ENCODE assay signal across 23 cellular contexts in genomic region chr11:15940462-15941205, GRCh38.
DNase-seq lines count a peak whose midpoint lies in the region; ATAC-seq and TF ChIP-seq lines count a peak whose summit lies in the region.
"Had no signal": no experiment of that assay in that cellular context is flagged by ENCODE, and none has a peak within 500 bp of the region (broad histone marks: within the 10 kb centered on the region; RNA-seq: fewer than 3 reads in every experiment).

No MANE protein-coding gene starts in this region.

- no peak for DNase-seq in mesenchymal stem cell
- no peak for DNase-seq in DMS153 (lab: John Stamatoyannopoulos, UW)
- no peak for DNase-seq in upper lobe of right lung
- DNase-seq in NCI-H128 (lab: John Stamatoyannopoulos, UW; ENCODE audit: unreplicated experiment) = no peak
- DNase-seq: activated naive CD4-positive, alpha-beta T cell treated with anti-CD3 and anti-CD28 coated beads, Interleukin-2, amount 10 ng/mL, durations not matched to agents 7 days and 5 days; activated T-cell treated with anti-CD3 and anti-CD28 coated beads, Interleukin-2, amount 50 U/mL, for 4 hours; foreskin melanocyte; NCI-H1436 treated with DMSO at 0.1 percent for 48 hours; NCI-H524 treated with DMSO at 0.1 percent for 48 hours; stimulated activated CD4-positive, alpha-beta T cell treated with anti-CD3 and anti-CD28 coated beads, Interleukin-1b, Interleukin-23, amount 100 ng/mL, for 48 hours; T1000 had no signal

- H3K9ac ChIP-seq in mesenchymal stem cell (ENCODE audit: low read length) = peak overlapping the region; percentile 16

- no peak overlapping the region for H3K18ac ChIP-seq in mesenchymal stem cell (ENCODE audit: low read depth in 1 of 2, low read length in 2 of 2)

- no peak overlapping the region for H3K4ac ChIP-seq in mesenchymal stem cell (ENCODE audit: low read depth in 1 of 2, low read length in 2 of 2)

- no peak overlapping the region for H2BK15ac ChIP-seq in mesenchymal stem cell (ENCODE audit: low read depth, poor library complexity, severe bottlenecking)

- H2AFZ ChIP-seq in mesenchymal stem cell (ENCODE audit: low read depth, low read length) = no peak overlapping the region

- H3K4me3 ChIP-seq in mesenchymal stem cell (ENCODE audit: insufficient read depth in 1 of 2, low read depth in 1 of 2, low read length in 2 of 2) = no peak overlapping the region
- no peak overlapping the region for H3K4me3 ChIP-seq in upper lobe of right lung
- H3K4me3 ChIP-seq: lung, pancreas, thoracic aorta had no signal

- intact Hi-C loops in upper lobe of right lung (cut with DNase I) = no loop called here

- H3K4me1 ChIP-seq in mesenchymal stem cell (ENCODE audit: control insufficient read depth, insufficient read depth, low read depth, low read length) (peaks cover 3% of the 10 kb centered on the region), upper lobe of right lung (no peaks in the 10 kb centered on the region)
- H3K4me1 ChIP-seq: pancreas had no signal

- H3K14ac ChIP-seq in mesenchymal stem cell (ENCODE audit: low read length in 2 of 2) = no peak overlapping the region

- ATAC-seq in GM18511 (IDR thresholded peaks at IDR 0.05; ENCODE audit: unreplicated experiment) (peak; percentile 38), GM21786 (IDR thresholded peaks at IDR 0.05; ENCODE audit: unreplicated experiment) (peak; percentile 41), HG03442 (IDR thresholded peaks at IDR 0.05; ENCODE audit: unreplicated experiment) (peak; percentile 34), upper lobe of right lung (no peak), GM21723 (IDR thresholded peaks at IDR 0.05; ENCODE audit: unreplicated experiment) (no peak)
- ATAC-seq: activated CD4-positive, CD25-positive, alpha-beta regulatory T cell treated with anti-CD3 and anti-CD28 coated beads, Interleukin-2, amount 50 U/mL, for 24 hours; activated T-cell treated with anti-CD3 and anti-CD28 coated beads, Interleukin-2, amount 50 U/mL, for 4 hours; stimulated activated memory B cell treated with anti-CD40 and anti-IgM and Interleukin-4, amounts not matched to agents 10 μg/mL and 1 μg/mL and 100 μg/mL, for 72 hours had no signal

- no peak overlapping the region for H2AK5ac ChIP-seq in mesenchymal stem cell (ENCODE audit: low read length, severe bottlenecking)

- WGBS in mesenchymal stem cell = 93% methylated on average over 7 of the region's 8 CpGs

- peaks cover 0 to 25% of the 10 kb centered on the region in 2 experiments for H3K27me3 ChIP-seq in mesenchymal stem cell (ENCODE audit: control insufficient read depth in 1 of 2, insufficient read depth in 1 of 2, low read length in 2 of 2)
- H3K27me3 ChIP-seq in upper lobe of right lung = no peaks in the 10 kb centered on the region
- H3K27me3 ChIP-seq: pancreas had no signal

- no peak overlapping the region for H2BK5ac ChIP-seq in mesenchymal stem cell (ENCODE audit: low read depth, low read length, poor library complexity, severe bottlenecking)

- no peak for TF ChIP-seq CTCF in upper lobe of right lung (IDR thresholded peaks at IDR 0.05)

- no peak overlapping the region for H2BK120ac ChIP-seq in mesenchymal stem cell (ENCODE audit: low read depth, low read length)

- no peak overlapping the region for H3K27ac ChIP-seq in mesenchymal stem cell (ENCODE audit: low read length, poor library complexity, severe bottlenecking)
- H3K27ac ChIP-seq in upper lobe of right lung = no peak overlapping the region
- H3K27ac ChIP-seq: C4-2B, HL-60, pancreas, RWPE1, thoracic aorta had no signal

- no peak overlapping the region for H4K91ac ChIP-seq in mesenchymal stem cell (ENCODE audit: low read length)

- H3K23ac ChIP-seq in mesenchymal stem cell (ENCODE audit: low read length in 2 of 2) = no peak overlapping the region

- H3K36me3 ChIP-seq in mesenchymal stem cell (ENCODE audit: control insufficient read depth in 1 of 2, insufficient read depth in 2 of 2, low read depth in 1 of 2, low read length in 2 of 2) = no peaks in the 10 kb centered on the region
- H3K36me3 ChIP-seq in upper lobe of right lung = no peaks in the 10 kb centered on the region
- H3K36me3 ChIP-seq: pancreas, thoracic aorta had no signal

- no peak overlapping the region for H4K8ac ChIP-seq in mesenchymal stem cell (ENCODE audit: low read length)

- H3K9me3 ChIP-seq in mesenchymal stem cell (ENCODE audit: control insufficient read depth, low read length) (peaks cover 3% of the 10 kb centered on the region), upper lobe of right lung (no peaks in the 10 kb centered on the region)
- H3K9me3 ChIP-seq: pancreas, thoracic aorta had no signal

- H2BK12ac ChIP-seq in mesenchymal stem cell (ENCODE audit: low read length in 2 of 2) = no peak overlapping the region

- no peak overlapping the region for H3K4me2 ChIP-seq in mesenchymal stem cell (ENCODE audit: low read length, poor library complexity, severe bottlenecking)

- H3K79me1 ChIP-seq in mesenchymal stem cell (replicated peaks; ENCODE audit: low read length, poor library complexity, severe bottlenecking) = no peaks in the 10 kb centered on the region

Comparison
In these comparisons a context has a peak if more than half of its experiments do, and no peak if none do; other contexts are left out.
1. ATAC-seq: peak in GM18511 (single experiment), GM21786 (single experiment) and HG03442 (single experiment); none in upper lobe of right lung (single experiment) and GM21723 (single experiment).